Comparison of ENCODE assay signal across 20 cellular contexts in the genomic region with DNA sequence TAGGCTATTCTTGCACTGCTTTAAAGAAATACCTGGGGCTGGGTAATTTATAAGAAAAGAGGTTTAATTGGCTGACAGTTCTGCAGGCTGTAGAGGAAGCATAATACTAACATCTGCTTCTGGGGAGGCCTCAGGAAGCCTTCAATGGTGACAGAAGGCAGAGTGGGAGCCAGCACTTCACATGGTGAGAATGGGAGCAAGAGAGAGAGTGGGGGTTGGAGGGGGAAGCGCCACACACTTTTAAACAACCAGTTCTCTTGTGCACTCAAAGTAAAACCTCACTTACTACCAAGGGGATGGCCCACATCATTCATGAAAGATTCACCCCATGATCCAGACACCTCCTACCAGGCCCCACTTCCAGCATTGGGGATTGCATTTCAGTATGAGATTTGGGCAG.
"Had no signal": no experiment of that assay in that cellular context is flagged by ENCODE, and none has a peak within 500 bp of the region (broad histone marks: within the 10 kb centered on the region; RNA-seq: fewer than 3 reads in every experiment).

No MANE protein-coding gene starts in this region.

- DNase-seq: activated CD4-positive, alpha-beta T cell treated with anti-CD3 and anti-CD28 coated beads, Interleukin-2, amount 10 ng/mL, durations not matched to agents 24 days and 14 days; activated CD8-positive, alpha-beta T cell treated with anti-CD3 and anti-CD28 coated beads for 36 hours; activated gamma-delta T cell treated with Interleukin-2 at 50 U/mL for 16 hours; activated naive CD8-positive, alpha-beta T cell treated with anti-CD3 and anti-CD28 coated beads, Interleukin-2, amount 10 ng/mL, durations not matched to agents 7 days and 5 days; amniotic stem cell; cerebellar nuclear complex; heart left ventricle; left colon; mucosa of descending colon; right lobe of liver; stimulated activated CD4-positive, alpha-beta T cell treated with anti-CD3 and anti-CD28 coated beads, Interleukin-2, amount 100 ng/mL, for 24 hours; stimulated activated naive CD8-positive, alpha-beta T cell treated with anti-CD3 and anti-CD28 coated beads, Interleukin-15, amount 100 ng/mL, for 72 hours had no signal

- H3K27me3 ChIP-seq: neural progenitor cell, right lobe of liver, tibial nerve had no signal

- H3K36me3 ChIP-seq: gastroesophageal sphincter, heart left ventricle, right lobe of liver, suprapubic skin, tibial nerve had no signal

- H3K4me3 ChIP-seq: coronary artery, gastroesophageal sphincter, heart left ventricle, mucosa of descending colon, neural progenitor cell, right lobe of liver, skin epidermis, suprapubic skin, tibial nerve had no signal

- H3K4me1 ChIP-seq: gastroesophageal sphincter, heart left ventricle, neural progenitor cell, right lobe of liver, suprapubic skin, tibial nerve had no signal

- H2AFZ ChIP-seq: neural progenitor cell had no signal

- H3K27ac ChIP-seq: coronary artery, epithelial cell of prostate, gastroesophageal sphincter, heart left ventricle, neural progenitor cell, right lobe of liver, skin epidermis, suprapubic skin, tibial nerve, VCaP had no signal

- H3K9ac ChIP-seq: neural progenitor cell had no signal

- H3K9me3 ChIP-seq: mucosa of descending colon, right lobe of liver, suprapubic skin had no signal

- H3K4me2 ChIP-seq: neural progenitor cell had no signal
